Comparison of ENCODE assay signal across 8 cellular contexts in genomic region chr11:16788141-16789060, GRCh38. TPM values are rescaled to one million over a fixed set of nuclear protein-coding genes. Genes with fewer than 3 reads are reported as not detected.
DNase-seq lines count a peak whose midpoint lies in the region; ATAC-seq, FAIRE-seq and TF ChIP-seq lines count a peak whose summit lies in the region.

No MANE protein-coding gene starts in this region.

- TF ChIP-seq EP300 in GM12878 (IDR thresholded peaks at IDR 0.05; ENCODE audit: borderline replicate concordance in 1 of 2, control insufficient read depth in 1 of 2, low read depth in 2 of 2, low read length in 2 of 2): no peak

- TF ChIP-seq POLR2A in GM12878 (IDR thresholded peaks at IDR 0.05; ENCODE audit: low read depth, low read length): no peak

- H3K4me2 ChIP-seq in H9 (ENCODE audit: insufficient read depth, insufficient read length, low read length): no peak overlapping the region
- no peak overlapping the region for H3K4me2 ChIP-seq in GM12878 (ENCODE audit: control insufficient read depth, insufficient read depth)
- no peak overlapping the region for H3K4me2 ChIP-seq in smooth muscle cell

- peak; percentile 99 for TF ChIP-seq CTCF in H9 (conservative IDR thresholded peaks at IDR 0.05)
- peak; percentile 89 to 99 (median 99) for TF ChIP-seq CTCF in GM12878 (IDR thresholded peaks at IDR 0.05 in 2 of 3, conservative IDR thresholded peaks at IDR 0.05 in 1 of 3; ENCODE audit: control insufficient read depth in 2 of 3, extremely low read depth in 1 of 3, insufficient read depth in 1 of 3, low read depth in 3 of 3, low read length in 3 of 3)
- peak; percentile 98 for TF ChIP-seq CTCF in smooth muscle cell (IDR thresholded peaks at IDR 0.05; ENCODE audit: borderline replicate concordance, insufficient read depth, poor library complexity, severe bottlenecking)

- H3K79me1 ChIP-seq in H9 (ENCODE audit: insufficient read depth, low read depth, low read length, poor library complexity, severe bottlenecking): no peaks in the 10 kb centered on the region

- H3K79me2 ChIP-seq in H9 (ENCODE audit: insufficient read depth, low read length) (no peaks in the 10 kb centered on the region), GM12878 (ENCODE audit: control insufficient read depth, insufficient read depth, low read length) (no peaks in the 10 kb centered on the region), smooth muscle cell (ENCODE audit: low read depth) (no peaks in the 10 kb centered on the region)

- in situ Hi-C loops in GM12878 (cut with MboI): no loop called here

- no peak overlapping the region for H3K23ac ChIP-seq in H9 (ENCODE audit: insufficient read length, low read depth, low read length)

- H3K27me3 ChIP-seq in H9 (ENCODE audit: insufficient read depth, low read length) (no peaks in the 10 kb centered on the region), GM12878 (replicated peaks in 1 of 2; ENCODE audit: control insufficient read depth in 2 of 2, insufficient read depth in 2 of 2, low read length in 1 of 2) (no peaks in the 10 kb centered on the region; a peak in 1 of 4 replicates), smooth muscle cell (ENCODE audit: low read depth) (no peaks in the 10 kb centered on the region)

- no peak overlapping the region for H2BK15ac ChIP-seq in H9 (ENCODE audit: low read depth, low read length)

- no peak overlapping the region for H4K8ac ChIP-seq in H9 (replicated peaks; ENCODE audit: insufficient read length, low read depth, low read length)

- no peak overlapping the region for H2BK5ac ChIP-seq in H9 (ENCODE audit: insufficient read length, low read length)

- TF ChIP-seq RAD21 in GM12878 (IDR thresholded peaks at IDR 0.05; ENCODE audit: insufficient read depth, low read depth, low read length): peak; percentile 69

- H3K27me3 Mint-ChIP-seq in H9 (ENCODE audit: low read depth): no peaks in the 10 kb centered on the region

- no peaks in the 10 kb centered on the region for H3K23me2 ChIP-seq in H9 (ENCODE audit: insufficient read length, low read depth, low read length, poor library complexity, severe bottlenecking)

- no peak overlapping the region for H2BK12ac ChIP-seq in H9 (ENCODE audit: insufficient read length, low read depth, low read length)

- peak; percentile 84 for DNase-seq in GM03348 (ENCODE audit: low spot score)
- DNase-seq in H9: peak; percentile 83
- peak; percentile 37 for DNase-seq in NCI-H1092 treated with DMSO at 0.1 percent for 48 hours (lab: John Stamatoyannopoulos, UW)
- DNase-seq in T-helper 2 cell: peak in 4 of 5 experiments; percentile 22 to 45 (median 34)
- DNase-seq in GM12878 (ENCODE audit: low read depth, low spot score): no peak
- DNase-seq in hippocampal formation (lab: John Stamatoyannopoulos, UW): peak; percentile 25 to 48
- peak; percentile 21 for DNase-seq in smooth muscle cell (lab: John Stamatoyannopoulos, UW; ENCODE audit: unreplicated experiment)

- H3K18ac ChIP-seq in H9 (ENCODE audit: insufficient read length, low read depth, low read length): no peak overlapping the region

- no peaks in the 10 kb centered on the region for H4K20me1 ChIP-seq in H9 (ENCODE audit: control insufficient read depth, insufficient read depth, insufficient read length)
- no peaks in the 10 kb centered on the region for H4K20me1 ChIP-seq in GM12878 (ENCODE audit: control insufficient read depth, insufficient read depth)
- H4K20me1 ChIP-seq in smooth muscle cell (ENCODE audit: low read depth): no peaks in the 10 kb centered on the region

- H3K14ac ChIP-seq in H9 (ENCODE audit: insufficient read depth, low read length): no peak overlapping the region

- no peak overlapping the region for H3K4ac ChIP-seq in H9 (ENCODE audit: low read depth, low read length)

- H3K4me1 ChIP-seq in H9 (ENCODE audit: insufficient read depth, low read length) (no peaks in the 10 kb centered on the region), GM12878 (ENCODE audit: control insufficient read depth, insufficient read depth, low read length) (no peaks in the 10 kb centered on the region), smooth muscle cell (ENCODE audit: low read depth) (peaks cover 22% of the 10 kb centered on the region)

- BruUV-seq in GM12878 (replicated peaks; lab: Mats Ljungman, UMichigan): no TSS peak

- H3K36me3 ChIP-seq in GM12878 (ENCODE audit: control insufficient read depth in 2 of 2, insufficient read depth in 2 of 2, low read length in 1 of 2) (no peaks in the 10 kb centered on the region), smooth muscle cell (ENCODE audit: low read depth) (no peaks in the 10 kb centered on the region)

- H3K4me3 ChIP-seq in GM12878 (no peak overlapping the region), smooth muscle cell (no peak overlapping the region)

- no peak overlapping the region for H3K56ac ChIP-seq in H9 (ENCODE audit: insufficient read length, low read depth, low read length)

- H3F3A ChIP-seq in smooth muscle cell (ENCODE audit: low read depth): peaks cover 11% of the 10 kb centered on the region

- WGBS in H9 (ENCODE audit: extremely low coverage, insufficient read length, low lambda C conversion rate): no CpG with 5 or more reads among the region's 17 CpGs
- 41% methylated on average over 17 of the region's 17 CpGs for WGBS in GM12878 (ENCODE audit: insufficient coverage, insufficient replicate concordance, low lambda C conversion rate, missing lambda C conversion rate)
- WGBS in smooth muscle cell (ENCODE audit: low lambda C conversion rate): 64% methylated on average over 17 of the region's 17 CpGs

- H2BK20ac ChIP-seq in H9 (ENCODE audit: low read depth, low read length, poor library complexity, severe bottlenecking): no peak overlapping the region

- ATAC-seq in GM12878 (peak; percentile 89), HG03135 (IDR thresholded peaks at IDR 0.05; ENCODE audit: unreplicated experiment) (no peak)

- H3K27ac Mint-ChIP-seq in H9: peak overlapping the region in 1 of 3 experiments; percentile 81; a peak in 2 of 7 replicates

- no peak overlapping the region for H3T11ph ChIP-seq in H9 (ENCODE audit: low read length)

- FAIRE-seq in GM12878 (lab: Jason Lieb, UNC): no peak

- no peaks in the 10 kb centered on the region for H3K9me3 Mint-ChIP-seq in H9

- intact Hi-C loops in GM12878 (cut with micrococcal nuclease; ENCODE audit: unreplicated experiment): loop anchor here (10.0 kb wide), 1 partner anchor 136 kb away; no protein-coding TSS in a partner anchor

- H2BK120ac ChIP-seq in H9 (ENCODE audit: low read depth, low read length, poor library complexity, severe bottlenecking): no peak overlapping the region

- H3K27ac ChIP-seq in H9 (ENCODE audit: insufficient read length, low read depth, low read length) (no peak overlapping the region), GM12878 (ENCODE audit: control insufficient read depth, insufficient read depth) (no peak overlapping the region), smooth muscle cell (ENCODE audit: low read depth) (no peak overlapping the region)

- no peak overlapping the region for H4K5ac ChIP-seq in H9 (ENCODE audit: insufficient read length, low read depth, low read length)

- H4K91ac ChIP-seq in H9 (ENCODE audit: insufficient read length, low read depth, low read length): no peak overlapping the region

- H3K4me1 Mint-ChIP-seq in H9: peaks cover 17 to 19% of the 10 kb centered on the region in 2 experiments

- RAD21 ChIA-PET in GM12878 (lab: Charles Lee; ENCODE audit: unreplicated experiment): interaction anchor here (0.8 to 6.2 kb wide), 2 partner anchors 32 to 275 kb away, joined by 4 to 32 read pairs; no protein-coding TSS in a partner anchor

- POLR2A ChIA-PET in GM12878 (lab: Charles Lee): no interaction called here

- SMC1A ChIA-PET in GM12878 (lab: Charles Lee; ENCODE audit: uncharacterized antibody, unreplicated experiment): interaction anchor here (0.8 to 1.4 kb wide), 5 partner anchors 13 to 157 kb away, joined by 3 to 4 read pairs (median 3); no protein-coding TSS in a partner anchor

- H3K9ac ChIP-seq in H9 (ENCODE audit: extremely low read depth, insufficient read length, low read length): no peak overlapping the region
- no peak overlapping the region for H3K9ac ChIP-seq in GM12878 (ENCODE audit: control insufficient read depth, insufficient read depth, low read length)
- no peak overlapping the region for H3K9ac ChIP-seq in smooth muscle cell (ENCODE audit: low read depth)

- H3K9me3 ChIP-seq in H9 (ENCODE audit: control insufficient read depth, low read depth, low read length) (no peaks in the 10 kb centered on the region), GM12878 (replicated peaks; ENCODE audit: control insufficient read depth, insufficient read depth, low read length) (no peaks in the 10 kb centered on the region), smooth muscle cell (replicated peaks; ENCODE audit: low read depth) (no peaks in the 10 kb centered on the region)

- H3K4me3 Mint-ChIP-seq in H9: no peak overlapping the region; a peak in 1 of 5 replicates

- H2AK5ac ChIP-seq in H9 (ENCODE audit: insufficient read length, low read length): no peak overlapping the region

- H2AFZ ChIP-seq in H9 (ENCODE audit: low read length) (no peak overlapping the region), GM12878 (ENCODE audit: control insufficient read depth, low read depth, low read length) (no peak overlapping the region), smooth muscle cell (ENCODE audit: low read depth) (no peak overlapping the region)

- CTCF ChIA-PET in GM12878 (lab: Yijun Ruan, JAX): interaction anchor here (0.6 to 7.1 kb wide), 27 partner anchors 9 to 277 kb away, joined by 3 to 59 read pairs (median 5); no protein-coding TSS in a partner anchor

- peaks cover 0 to 10% (median 0%) of the 10 kb centered on the region in 3 experiments; a peak in 4 of 7 replicates for H3K36me3 Mint-ChIP-seq in H9 (ENCODE audit: insufficient read depth in 1 of 3, low read depth in 3 of 3)

TF ChIP-seq in GM12878, 131 proteins besides CTCF, POLR2A, EP300 and RAD21 (continues in another document):
- no peak for TF ChIP-seq ATF7 (IDR thresholded peaks at IDR 0.05; ENCODE audit: low read depth)

RNA-seq across cellular contexts. Expression of gene C11orf58, which starts 50.0 kb away (rescaled TPM):
- 165 and 169 TPM in 2 replicates for total RNA-seq in H9 (2021)
- total RNA-seq in GM12878 (2013; cell fraction: nucleolus; rRNA removed): 240 TPM in 2 replicates
- 107 and 144 TPM in 2 replicates for total RNA-seq in GM12878 (2014; rRNA removed)
- 209 and 214 TPM in 2 replicates for total RNA-seq in GM12878 (2014; rRNA removed; fragmentation: Illumina TruSeq; extraction: Trizol)
- 95.0 and 98.2 TPM in 2 replicates for total RNA-seq in GM12878 (2021)
- polyA plus RNA-seq in GM12878 (2011; ENCODE audit: low read depth): 58.0 TPM
- polyA plus RNA-seq in GM12878 (2011; rRNA removed): 184 and 255 TPM in 2 replicates
- polyA plus RNA-seq in GM12878 (2011; cell fraction: cytosol; rRNA removed): 48.1 and 85.2 TPM in 2 replicates
- polyA plus RNA-seq in GM12878 (2011; cell fraction: nucleus; rRNA removed): 83.1 and 127 TPM in 2 replicates
- polyA plus RNA-seq in GM12878 (2012): 122 and 153 TPM in 2 replicates
- polyA plus RNA-seq in GM12878 (2014; fragmentation: Illumina TruSeq; extraction: Trizol): 156 and 209 TPM in 2 replicates
- 100 to 1,000 TPM; 373 to 379 TPM for polyA plus RNA-seq in GM12878 (2014; fragmentation: Nextera tagmentation; extraction: Ambion mirVana)
- polyA plus RNA-seq in GM12878 (2014; rRNA removed): 144 and 167 TPM in 2 replicates
- polyA plus RNA-seq in GM12878 (2016; fragmentation: Nextera tagmentation; extraction: Ambion mirVana): 100 to 1,000 TPM; 238 to 245 TPM
- 56.5 and 64.2 TPM in 2 replicates for polyA minus RNA-seq in GM12878 (2011; rRNA and poly(A)+ RNA removed)
- 57.0 and 66.3 TPM in 2 replicates for polyA minus RNA-seq in GM12878 (2011; cell fraction: cytosol; rRNA and poly(A)+ RNA removed)
- 32.2 and 50.2 TPM in 2 replicates for polyA minus RNA-seq in GM12878 (2011; cell fraction: nucleus; rRNA and poly(A)+ RNA removed)
- total RNA-seq in smooth muscle cell: 183 and 199 TPM in 2 replicates
- polyA plus RNA-seq in smooth muscle cell: 174 and 177 TPM in 2 replicates
